29 cellular contexts compared by ENCODE assay signal in the genomic region with DNA sequence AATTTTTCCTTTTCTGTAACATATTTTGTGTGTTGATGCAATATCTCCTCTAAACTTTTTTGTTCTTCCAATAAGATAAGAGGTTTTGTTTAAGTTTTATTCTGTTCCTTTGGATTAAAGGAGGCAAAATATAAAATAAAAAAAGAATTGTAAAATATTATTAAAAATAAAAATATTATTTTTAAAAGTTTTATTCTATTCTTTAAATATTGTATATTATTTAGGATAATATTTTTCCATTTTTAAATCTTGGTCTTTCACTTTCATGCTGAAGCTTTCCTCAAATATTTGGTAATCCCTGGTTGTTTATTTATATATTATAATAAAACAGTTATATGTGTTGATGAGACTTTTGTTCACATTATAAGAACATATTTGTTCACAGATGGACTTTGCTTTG.
"Had no signal": no experiment of that assay in that cellular context is flagged by ENCODE, and none has a peak within 500 bp of the region (broad histone marks: within the 10 kb centered on the region; RNA-seq: fewer than 3 reads in every experiment).

No MANE protein-coding gene starts in this region.

- FAIRE-seq: keratinocyte, urothelium cell line had no signal

- H3K27me3 ChIP-seq: neural progenitor cell, neutrophil, spleen, suprapubic skin, tibial artery, upper lobe of right lung had no signal

- H3K4me3 ChIP-seq: left ventricle myocardium inferior, lung, neural progenitor cell, skin epidermis, spleen, suprapubic skin, thoracic aorta, tibial artery, upper lobe of right lung had no signal

- H3K27ac Mint-ChIP-seq: mesothelial cell of epicardium; naive B cell; natural killer cell; nephron progenitor cell; neural progenitor cell; progenitor cell of endocrine pancreas; stimulated activated effector memory CD8-positive, alpha-beta T cell treated with anti-CD3 and anti-CD28 coated beads, Interleukin-12 subunit alpha, Interleukin-12 subunit beta, amount 100 ng/mL, for 72 hours; stimulated activated naive CD8-positive, alpha-beta T cell treated with anti-CD3 and anti-CD28 coated beads, Interleukin-15, Interleukin-2, amounts not matched to agents 100 ng/mL and 50 ng/mL, for 24 hours had no signal

- H3K4me1 Mint-ChIP-seq: mesothelial cell of epicardium; naive B cell; natural killer cell; nephron progenitor cell; neural progenitor cell; stimulated activated effector memory CD8-positive, alpha-beta T cell treated with anti-CD3 and anti-CD28 coated beads, Interleukin-12 subunit alpha, Interleukin-12 subunit beta, amount 100 ng/mL, for 72 hours had no signal

- H3K27me3 Mint-ChIP-seq: progenitor cell of endocrine pancreas; stimulated activated naive CD8-positive, alpha-beta T cell treated with anti-CD3 and anti-CD28 coated beads, Interleukin-15, Interleukin-2, amounts not matched to agents 100 ng/mL and 50 ng/mL, for 24 hours had no signal

- ATAC-seq: left colon; natural killer cell; right cardiac atrium; sciatic nerve; stimulated activated effector memory CD8-positive, alpha-beta T cell treated with anti-CD3 and anti-CD28 coated beads, Interleukin-12 subunit alpha, Interleukin-12 subunit beta, amount 100 ng/mL, for 72 hours; upper lobe of right lung had no signal

- H3K4me1 ChIP-seq: left ventricle myocardium inferior, neural progenitor cell, spleen, suprapubic skin, tibial artery, upper lobe of right lung had no signal

- H3K9me3 ChIP-seq: neutrophil, suprapubic skin, upper lobe of right lung had no signal

- H3K4me3 Mint-ChIP-seq: mesothelial cell of epicardium; natural killer cell; nephron progenitor cell; neural progenitor cell; stimulated activated effector memory CD8-positive, alpha-beta T cell treated with anti-CD3 and anti-CD28 coated beads, Interleukin-12 subunit alpha, Interleukin-12 subunit beta, amount 100 ng/mL, for 72 hours; stimulated activated naive CD8-positive, alpha-beta T cell treated with anti-CD3 and anti-CD28 coated beads, Interleukin-15, Interleukin-2, amounts not matched to agents 100 ng/mL and 50 ng/mL, for 24 hours had no signal

- H3K27ac ChIP-seq: left ventricle myocardium inferior, neural progenitor cell, neutrophil, skin epidermis, spleen, suprapubic skin, thoracic aorta, tibial artery, upper lobe of right lung had no signal

- H3K36me3 Mint-ChIP-seq: neural progenitor cell; stimulated activated effector memory CD8-positive, alpha-beta T cell treated with anti-CD3 and anti-CD28 coated beads, Interleukin-12 subunit alpha, Interleukin-12 subunit beta, amount 100 ng/mL, for 72 hours had no signal

- H3K36me3 ChIP-seq: left ventricle myocardium inferior, neural progenitor cell, neutrophil, spleen, suprapubic skin, thoracic aorta, tibial artery, upper lobe of right lung had no signal

- DNase-seq: hippocampal formation; left colon; left ventricle myocardium inferior; mesendoderm; naive B cell; natural killer cell; nephron progenitor cell; occipital lobe; retina; right cardiac atrium; spleen; stimulated activated CD4-positive, alpha-beta T cell treated with anti-CD3 and anti-CD28 coated beads, Interleukin-4, amount 100 ng/mL, for 24 hours; stimulated activated naive CD4-positive, alpha-beta T cell; tibial artery; trophoblast cell; upper lobe of right lung had no signal
